Comparison of ENCODE assay signal across 9 cellular contexts in genomic region chr17:45224671-45225050, GRCh38. TPM values are rescaled to one million over a fixed set of nuclear protein-coding genes. Genes with fewer than 3 reads are reported as not detected.
A peak's percentile ranks its signal among the peaks of the same experiment; 100 is the strongest.
DNase-seq lines count a peak whose midpoint lies in the region; ATAC-seq and TF ChIP-seq lines count a peak whose summit lies in the region.
"Had no signal": no experiment of that assay in that cellular context is flagged by ENCODE, and none has a peak within 500 bp of the region (broad histone marks: within the 10 kb centered on the region; RNA-seq: fewer than 3 reads in every experiment).

No MANE protein-coding gene starts in this region.

- H3K4me3 ChIP-seq in DND-41 (ENCODE audit: low read depth in 1 of 2, low read length in 2 of 2): peak overlapping the region in 1 of 2 experiments; percentile 69; a peak in 2 of 4 replicates
- peak overlapping the region; percentile 96 for H3K4me3 ChIP-seq in OCI-LY7 (ENCODE audit: low read depth, low read length, poor library complexity, severe bottlenecking)
- peak overlapping the region; percentile 22 for H3K4me3 ChIP-seq in colonic mucosa
- H3K4me3 ChIP-seq in osteoblast (ENCODE audit: insufficient read depth, low read length): no peak overlapping the region

- no peaks in the 10 kb centered on the region for H3K9me2 ChIP-seq in OCI-LY7 (ENCODE audit: insufficient read depth, low read length)

- H3K27me3 ChIP-seq in DND-41 (ENCODE audit: insufficient read depth, low read length, poor library complexity) (no peaks in the 10 kb centered on the region), colonic mucosa (peaks cover 18% of the 10 kb centered on the region), osteoblast (ENCODE audit: insufficient read depth, low read length) (peaks cover 30% of the 10 kb centered on the region)

- TF ChIP-seq CTCF in DND-41 (IDR thresholded peaks at IDR 0.05; ENCODE audit: borderline replicate concordance, extremely low read depth, low read length, poor library complexity, severe bottlenecking) (no peak), OCI-LY7 (conservative IDR thresholded peaks at IDR 0.05; ENCODE audit: low read length) (no peak), colonic mucosa (IDR thresholded peaks at IDR 0.05) (no peak), osteoblast (IDR thresholded peaks at IDR 0.05; ENCODE audit: extremely low read depth, low read depth, low read length) (no peak)

- H3K4me1 ChIP-seq in DND-41 (ENCODE audit: insufficient read depth, low read length) (peaks cover 87% of the 10 kb centered on the region), OCI-LY7 (ENCODE audit: insufficient read depth, low read length, poor library complexity, severe bottlenecking) (peaks cover 78% of the 10 kb centered on the region), colonic mucosa (peaks cover 9% of the 10 kb centered on the region), osteoblast (ENCODE audit: insufficient read depth, low read length) (peaks cover 28% of the 10 kb centered on the region)

- H3K9ac ChIP-seq in DND-41 (ENCODE audit: low read depth, low read length) (peak overlapping the region; percentile 93), colonic mucosa (ENCODE audit: low read depth in 2 of 2, low read length in 2 of 2) (peak overlapping the region; percentile 19 to 76)

- no TSS peak for BruUV-seq in OCI-LY7 (replicated peaks; lab: Mats Ljungman, UMichigan)

- ATAC-seq in DND-41 (ENCODE audit: insufficient read depth, low read depth): no peak

- peaks cover 17% of the 10 kb centered on the region; the same call in 1 of the 2 replicates for H3K36me3 ChIP-seq in DND-41 (ENCODE audit: insufficient read depth, low read length)
- no peaks in the 10 kb centered on the region for H3K36me3 ChIP-seq in OCI-LY7 (ENCODE audit: insufficient read depth, low read length)
- H3K36me3 ChIP-seq in colonic mucosa: no peaks in the 10 kb centered on the region
- H3K36me3 ChIP-seq in osteoblast (ENCODE audit: insufficient read depth, low read length): no peaks in the 10 kb centered on the region

- H2AFZ ChIP-seq in DND-41 (ENCODE audit: low read depth, low read length) (no peak overlapping the region), OCI-LY7 (ENCODE audit: low read length) (no peak overlapping the region), osteoblast (ENCODE audit: low read length) (no peak overlapping the region)

- peaks cover 94% of the 10 kb centered on the region for H3K79me2 ChIP-seq in DND-41 (ENCODE audit: insufficient read depth, low read length)
- H3K79me2 ChIP-seq in OCI-LY7 (ENCODE audit: insufficient read depth, low read depth, low read length): peaks cover 71% of the 10 kb centered on the region
- H3K79me2 ChIP-seq in osteoblast (ENCODE audit: insufficient read depth, low read length): no peaks in the 10 kb centered on the region

- DNase-seq in DND-41 (peak; percentile 44), OCI-LY7 (ENCODE audit: low spot score) (no peak), colonic mucosa (no peak), osteoblast (ENCODE audit: insufficient read length, low spot score, missing footprints) (peak; percentile 80), NCI-H510A (lab: John Stamatoyannopoulos, UW) (no peak), NCI-H2196 (lab: John Stamatoyannopoulos, UW; ENCODE audit: unreplicated experiment) (no peak), middle frontal gyrus (ENCODE audit: extremely low spot score, low spot score) (no peak), NCI-H524 treated with DMSO at 0.1 percent for 48 hours (lab: John Stamatoyannopoulos, UW) (no peak)
- DNase-seq: DMS79 treated with DMSO at 0.1 percent for 48 hours had no signal

- intact Hi-C loops in OCI-LY7 (cut with micrococcal nuclease; ENCODE audit: unreplicated experiment) (loop anchor here (5.0 kb wide), 1 partner anchor 93 kb away; the partner anchor contains the start of gene MAP3K14), colonic mucosa (cut with DNase I) (no loop called here)

- POLR2A ChIA-PET in OCI-LY7 (lab: Charles Lee): interaction anchor here (0.6 kb wide), 1 partner anchor 172 kb away, joined by 7 read pairs; no protein-coding TSS in a partner anchor

- H3K9me3 ChIP-seq in DND-41 (ENCODE audit: insufficient read depth, low read length, severe bottlenecking) (no peaks in the 10 kb centered on the region), OCI-LY7 (ENCODE audit: low read length) (no peaks in the 10 kb centered on the region), colonic mucosa (no peaks in the 10 kb centered on the region), osteoblast (ENCODE audit: low read depth, low read length) (no peaks in the 10 kb centered on the region)

- peak overlapping the region; percentile 95 for H3K27ac ChIP-seq in DND-41 (ENCODE audit: low read length)
- H3K27ac ChIP-seq in OCI-LY7 (ENCODE audit: low read depth, low read length, poor library complexity, severe bottlenecking): peak overlapping the region; percentile 97
- H3K27ac ChIP-seq in colonic mucosa: peak overlapping the region; percentile 84
- no peak overlapping the region for H3K27ac ChIP-seq in osteoblast (ENCODE audit: low read depth, low read length)

- H4K20me1 ChIP-seq in DND-41 (ENCODE audit: insufficient read depth, low read length) (peaks cover 24% of the 10 kb centered on the region), OCI-LY7 (ENCODE audit: insufficient read depth, low read length) (0 out of 2 replicates have a peak, but pooled peaks cover 7% of the 10 kb centered on the region), osteoblast (ENCODE audit: insufficient read depth, low read length) (no peaks in the 10 kb centered on the region)

- CTCF ChIA-PET in OCI-LY7 (lab: Charles Lee; ENCODE audit: unreplicated experiment): interaction anchor here (0.6 kb wide), 1 partner anchor 48 kb away, joined by 3 read pairs; no protein-coding TSS in a partner anchor

- H3K4me2 ChIP-seq in DND-41 (ENCODE audit: insufficient read depth, low read length): peak overlapping the region; percentile 86
- H3K4me2 ChIP-seq in OCI-LY7 (ENCODE audit: low read length): peak overlapping the region; percentile 98
- H3K4me2 ChIP-seq in osteoblast (ENCODE audit: insufficient read depth, low read length): no peak overlapping the region

RNA-seq across cellular contexts. Expression of gene FMNL1, which starts 3.0 kb away (rescaled TPM):
- 44.8 and 55.1 TPM in 2 replicates for total RNA-seq in OCI-LY7 (2014; rRNA removed; shearing (Covaris generic))
- total RNA-seq in OCI-LY7 (2022): 133 and 159 TPM in 2 replicates
- 1 to 10 TPM; 6.8 to 8.4 TPM for total RNA-seq in colonic mucosa
- total RNA-seq in osteoblast: 2.7 and 3.6 TPM in 2 replicates

RNA-seq across cellular contexts. Expression of gene SPATA32, which starts 37.2 kb away (rescaled TPM):
- 0.41 TPM in 1 of 2 replicates, not detected in the other for total RNA-seq in OCI-LY7 (2014; rRNA removed; shearing (Covaris generic))
- 0.18 TPM in 1 of 2 replicates, not detected in the other for total RNA-seq in OCI-LY7 (2022)
- total RNA-seq in colonic mucosa: not detected
- total RNA-seq in osteoblast: not detected in 2 replicates

Comparison
In these comparisons a context has a peak if more than half of its experiments do, and no peak if none do; other contexts are left out.
1. DNase-seq: peak in DND-41 (single experiment) and osteoblast (single experiment); none in OCI-LY7 (single experiment), colonic mucosa (single experiment), NCI-H510A (single experiment), NCI-H2196 (single experiment), middle frontal gyrus (single experiment) and NCI-H524 treated with DMSO at 0.1 percent for 48 hours (single experiment).